ENCODE assay signal across 8 cellular contexts in the genomic region with DNA sequence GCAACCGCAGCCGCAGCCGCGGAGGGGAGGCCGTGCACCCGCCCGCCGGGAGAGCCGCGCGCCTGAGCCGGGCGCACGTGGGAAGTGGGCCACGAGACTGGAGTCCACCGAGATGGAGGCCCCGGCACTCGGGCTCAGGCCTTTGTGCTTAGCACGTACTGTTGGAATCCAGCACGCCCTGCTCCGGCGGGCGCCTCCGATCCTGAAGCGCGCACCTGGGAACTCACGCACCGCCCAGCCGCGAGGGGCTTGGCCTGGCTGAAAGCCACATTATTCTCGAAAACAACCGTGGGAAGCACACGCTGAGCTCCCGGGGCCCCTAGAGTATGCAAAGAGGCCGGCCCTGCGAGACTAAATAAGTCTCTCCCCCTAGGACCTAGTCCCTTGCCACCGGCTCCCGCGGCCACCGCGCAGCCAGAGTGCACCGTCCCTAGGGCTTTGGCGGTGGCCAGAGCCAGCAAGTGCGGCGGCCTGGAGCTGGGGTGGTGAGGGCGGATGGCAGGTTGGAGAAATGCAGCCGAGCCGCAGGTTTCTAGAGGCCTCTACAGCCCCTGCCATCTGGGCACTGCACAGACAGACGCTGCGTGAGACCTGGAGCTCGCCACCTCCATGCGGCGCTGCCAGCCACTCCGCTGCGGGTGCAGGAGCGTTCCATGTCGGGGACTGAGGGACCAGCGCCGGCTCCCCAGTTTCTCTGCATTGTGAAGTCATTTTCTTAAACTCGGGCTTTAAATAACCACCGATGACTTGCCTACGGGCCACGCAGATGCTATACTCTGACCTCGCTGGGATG. TPM values are rescaled to one million over a fixed set of nuclear protein-coding genes. Genes with fewer than 3 reads are reported as not detected.
DNase-seq lines count a peak whose midpoint lies in the region; ATAC-seq, FAIRE-seq and TF ChIP-seq lines count a peak whose summit lies in the region.

No MANE protein-coding gene starts in this region.

- CTCF ChIA-PET in PC-3 (lab: Charles Lee) (interaction anchor here (0.6 kb wide), 1 partner anchor 559 kb away, joined by 3 read pairs; no protein-coding TSS in a partner anchor), K562 (lab: Yijun Ruan, JAX; ENCODE audit: low intra/inter-chr PET ratio) (interaction anchor here (1.2 to 2.1 kb wide), 2 partner anchors 489 to 1076 kb away, joined by 3 to 6 read pairs; no protein-coding TSS in a partner anchor)

- H4K20me1 ChIP-seq in PC-3 (ENCODE audit: low read length) (no peaks in the 10 kb centered on the region), K562 (replicated peaks; ENCODE audit: control insufficient read depth, insufficient read depth, low read length) (no peaks in the 10 kb centered on the region)

- peak overlapping the region; percentile 82 for H3K4me2 ChIP-seq in PC-3 (ENCODE audit: low read length)
- H3K4me2 ChIP-seq in K562 (ENCODE audit: insufficient read depth, low read length): no peak overlapping the region

- TF ChIP-seq POLR2A in K562 (conservative IDR thresholded peaks at IDR 0.05): no peak

- H3K9me2 ChIP-seq in PC-3 (replicated peaks; ENCODE audit: low read length): no peaks in the 10 kb centered on the region

- no peaks in the 10 kb centered on the region for H3K9me1 ChIP-seq in K562 (ENCODE audit: control insufficient read depth, insufficient read depth, low read length)

- H2AFZ ChIP-seq in ACC112 (ENCODE audit: low read length, unreplicated experiment) (no peak overlapping the region), PC-3 (ENCODE audit: low read length) (peak overlapping the region; percentile 74), K562 (ENCODE audit: low read depth, low read length) (no peak overlapping the region)

- H3K79me2 ChIP-seq in ACC112 (ENCODE audit: control insufficient read depth, insufficient read depth, low read length, unreplicated experiment) (no peaks in the 10 kb centered on the region), PC-3 (ENCODE audit: low read length) (no peaks in the 10 kb centered on the region), K562 (ENCODE audit: control insufficient read depth, insufficient read depth, low read length) (no peaks in the 10 kb centered on the region)

- WGBS in K562 (ENCODE audit: insufficient coverage, low coverage, missing lambda C conversion rate): 23% methylated on average over 60 of the region's 64 CpGs

- ATAC-seq in GM18868 (IDR thresholded peaks at IDR 0.05; ENCODE audit: unreplicated experiment): peak; percentile 48
- peak; percentile 54 for ATAC-seq in HG03066 (IDR thresholded peaks at IDR 0.05; ENCODE audit: low read depth, unreplicated experiment)
- peak; percentile 68 for ATAC-seq in PC-3
- peak; percentile 64 for ATAC-seq in K562

- FAIRE-seq in K562 (lab: Jason Lieb, UNC): no peak

- H3F3A ChIP-seq in PC-3 (ENCODE audit: low read length, unreplicated experiment): no peaks in the 10 kb centered on the region

- no peak for TF ChIP-seq RAD21 in K562 (CRISPR knock-in tag; conservative IDR thresholded peaks at IDR 0.05 in 1 of 2, IDR thresholded peaks at IDR 0.05 in 1 of 2)

- TF ChIP-seq EP300 in K562 (IDR thresholded peaks at IDR 0.05; ENCODE audit: low read length): no peak

- peaks cover 26% of the 10 kb centered on the region for H3K27me3 ChIP-seq in ACC112 (ENCODE audit: insufficient read depth, low read length)
- peaks cover 52% of the 10 kb centered on the region for H3K27me3 ChIP-seq in PC-3 (ENCODE audit: low read length)
- H3K27me3 ChIP-seq in K562 (ENCODE audit: control insufficient read depth in 2 of 2, insufficient read depth in 2 of 2, low read length in 2 of 2): peaks cover 17 to 43% of the 10 kb centered on the region in 2 experiments
- H3K27me3 ChIP-seq in iPS-20b (ENCODE audit: insufficient read depth, low read length): peaks cover 22% of the 10 kb centered on the region
- H3K27me3 ChIP-seq in skeletal muscle tissue (ENCODE audit: control insufficient read depth in 3 of 3, insufficient read depth in 3 of 3, low read length in 3 of 3): peaks cover 15 to 22% (median 18%) of the 10 kb centered on the region in 3 donors

- no peak overlapping the region for H3K9ac ChIP-seq in PC-3 (ENCODE audit: low read length)
- no peak overlapping the region for H3K9ac ChIP-seq in K562 (ENCODE audit: insufficient read depth in 1 of 2, low read depth in 2 of 2, low read length in 2 of 2)
- peak overlapping the region; percentile 62 for H3K9ac ChIP-seq in iPS-20b (ENCODE audit: low read depth, low read length)
- H3K9ac ChIP-seq in skeletal muscle tissue (ENCODE audit: low read depth in 1 of 3, low read length in 3 of 3): peak overlapping the region; percentile 40 to 57 (median 50)

- intact Hi-C loops in PC-3 (cut with micrococcal nuclease): loop anchor here (1.0 kb wide), 3 partner anchors 489 to 1124 kb away; no protein-coding TSS in a partner anchor
- intact Hi-C loops in K562 (cut with micrococcal nuclease): loop anchor here (1.0 to 10.0 kb wide), 5 partner anchors 322 to 1489 kb away; no protein-coding TSS in a partner anchor

- TF ChIP-seq CTCF in PC-3 (conservative IDR thresholded peaks at IDR 0.05; ENCODE audit: low read depth, low read length) (no peak), K562 (IDR thresholded peaks at IDR 0.05 in 2 of 3, conservative IDR thresholded peaks at IDR 0.05 in 1 of 3; ENCODE audit: insufficient read depth in 2 of 3, low read depth in 1 of 3, low read length in 3 of 3) (no peak)

- in situ Hi-C loops in K562 (cut with MboI): loop anchor here (25.0 kb wide), 2 partner anchors 484 to 1409 kb away; no protein-coding TSS in a partner anchor

- H3K4me3 ChIP-seq in ACC112 (ENCODE audit: low read depth, low read length) (peak overlapping the region; percentile 52), PC-3 (ENCODE audit: low read length) (peak overlapping the region; percentile 56), K562 (no peak overlapping the region), iPS-20b (ENCODE audit: low read length) (peak overlapping the region; percentile 78), skeletal muscle tissue (ENCODE audit: low read length in 3 of 3) (peak overlapping the region; percentile 56 to 67 (median 66))

- H3K27ac ChIP-seq in ACC112 (ENCODE audit: low read depth, low read length) (no peak overlapping the region), PC-3 (ENCODE audit: low read length) (no peak overlapping the region), K562 (ENCODE audit: extremely low read depth, low read depth, low read length) (no peak overlapping the region), iPS-20b (ENCODE audit: low read length) (no peak overlapping the region), skeletal muscle tissue (ENCODE audit: low read depth, low read length) (peak overlapping the region; percentile 17)

- BruUV-seq in PC-3 (replicated peaks; lab: Mats Ljungman, UMichigan): no TSS peak
- no TSS peak for BruUV-seq in K562 (replicated peaks; lab: Mats Ljungman, UMichigan)

- H3K9me3 ChIP-seq in PC-3 (ENCODE audit: low read length) (no peaks in the 10 kb centered on the region), K562 (replicated peaks; ENCODE audit: control insufficient read depth, insufficient read depth, low read depth, low read length) (peaks cover 3% of the 10 kb centered on the region; the same call in 1 of the 2 replicates), iPS-20b (ENCODE audit: insufficient read depth, low read depth, low read length) (peaks cover 4% of the 10 kb centered on the region; the same call in 1 of the 2 replicates), skeletal muscle tissue (ENCODE audit: control insufficient read depth in 3 of 3, low read length in 3 of 3) (peaks cover 0 to 2% (median 0%) of the 10 kb centered on the region in 3 donors)

- POLR2A ChIA-PET in PC-3 (lab: Charles Lee; ENCODE audit: unreplicated experiment) (no interaction called here), K562 (lab: Yijun Ruan, JAX) (interaction anchor here (0.6 to 2.4 kb wide), 9 partner anchors 8 to 652 kb away, joined by 3 to 10 read pairs (median 4); partner anchors contain the start of gene LY86)

- no peaks in the 10 kb centered on the region for H3K36me3 ChIP-seq in ACC112 (ENCODE audit: insufficient read depth, low read length)
- H3K36me3 ChIP-seq in PC-3 (ENCODE audit: low read depth, low read length): no peaks in the 10 kb centered on the region
- H3K36me3 ChIP-seq in K562 (ENCODE audit: control insufficient read depth, insufficient read depth, low read length): no peaks in the 10 kb centered on the region
- no peaks in the 10 kb centered on the region for H3K36me3 ChIP-seq in iPS-20b (ENCODE audit: insufficient read depth, low read depth, low read length)
- H3K36me3 ChIP-seq in skeletal muscle tissue (ENCODE audit: control insufficient read depth in 3 of 3, insufficient read depth in 3 of 3, low read length in 3 of 3): no peaks in the 10 kb centered on the region

- H3K4me1 ChIP-seq in ACC112 (ENCODE audit: control insufficient read depth, insufficient read depth, low read length, unreplicated experiment) (no peaks in the 10 kb centered on the region), PC-3 (ENCODE audit: insufficient read depth, low read length) (0 out of 2 replicates have a peak, but pooled peaks cover 8% of the 10 kb centered on the region), K562 (replicated peaks in 1 of 2; ENCODE audit: control insufficient read depth in 2 of 2, insufficient read depth in 2 of 2, low read length in 2 of 2) (peaks cover 0 to 10% of the 10 kb centered on the region in 2 experiments; a peak in 2 of 5 replicates), iPS-20b (ENCODE audit: insufficient read depth, low read length) (peaks cover 7% of the 10 kb centered on the region), skeletal muscle tissue (ENCODE audit: control insufficient read depth in 3 of 3, insufficient read depth in 3 of 3, low read length in 3 of 3) (peaks cover 7 to 12% (median 10%) of the 10 kb centered on the region in 3 donors)

- DNase-seq in PC-3: peak; percentile 6
- peak in 1 of 4 experiments; percentile 16 for DNase-seq in K562 (ENCODE audit: extremely low read depth in 1 of 4, low spot score in 3 of 4)
- DNase-seq in NCI-H1436 treated with DMSO at 0.1 percent for 48 hours (lab: John Stamatoyannopoulos, UW): no peak

RNA-seq across cellular contexts. Expression of gene LY86, which starts 42.0 kb away (rescaled TPM):
- total RNA-seq in PC-3 (2014; rRNA removed) (not detected in 2 replicates), K562 (2014; rRNA removed) (not detected in 2 replicates), K562 (2014; rRNA removed; fragmentation: Illumina TruSeq; extraction: Trizol) (not detected in 2 replicates), K562 (2015; rRNA removed; fragmentation: Illumina TruSeq; extraction: Trizol) (not detected in 2 replicates), K562 (2021) (not detected in 2 replicates), skeletal muscle tissue (6.8 TPM)
- total RNA-seq in K562 (2011; cell fraction: chromatin; rRNA removed; ENCODE audit: low replicate concordance): not detected in 2 replicates
- total RNA-seq in K562 (2011; cell fraction: nucleolus; rRNA removed): not detected in 2 replicates
- total RNA-seq in K562 (2011; cell fraction: nucleoplasm; rRNA removed): not detected in 2 replicates
- polyA plus RNA-seq in K562 (2011; rRNA removed) (not detected in 2 replicates), K562 (2014; fragmentation: Illumina TruSeq; extraction: Trizol) (not detected in 2 replicates), K562 (2014; fragmentation: Nextera tagmentation; extraction: Ambion mirVana) (under 1 TPM; 0.08 to 0.20 TPM), K562 (2014; rRNA removed) (not detected in 2 replicates)
- polyA plus RNA-seq in K562 (2011; cell fraction: cytosol; rRNA removed): not detected in 2 replicates
- not detected in 2 replicates for polyA plus RNA-seq in K562 (2011; cell fraction: nucleus; rRNA removed)
- polyA plus RNA-seq in K562 (2012): not detected in 2 replicates
- not detected in 2 replicates for polyA minus RNA-seq in K562 (2011; rRNA and poly(A)+ RNA removed)
- not detected in 2 replicates for polyA minus RNA-seq in K562 (2011; cell fraction: cytosol; rRNA and poly(A)+ RNA removed)
- polyA minus RNA-seq in K562 (2011; cell fraction: nucleus; rRNA and poly(A)+ RNA removed): not detected in 2 replicates

Comparison
In these comparisons a context has a peak if more than half of its experiments do, and no peak if none do; other contexts are left out.
1. H3K9ac ChIP-seq: peak in iPS-20b (single experiment) and skeletal muscle tissue (3 of 3); none in PC-3 (single experiment) and K562 (0 of 2).
2. Peak in every context shown above with its lines, with median percentiles within 50 percentile points of each other: ATAC-seq.